ENCODE assay signal across 1 cellular context in the genomic region with DNA sequence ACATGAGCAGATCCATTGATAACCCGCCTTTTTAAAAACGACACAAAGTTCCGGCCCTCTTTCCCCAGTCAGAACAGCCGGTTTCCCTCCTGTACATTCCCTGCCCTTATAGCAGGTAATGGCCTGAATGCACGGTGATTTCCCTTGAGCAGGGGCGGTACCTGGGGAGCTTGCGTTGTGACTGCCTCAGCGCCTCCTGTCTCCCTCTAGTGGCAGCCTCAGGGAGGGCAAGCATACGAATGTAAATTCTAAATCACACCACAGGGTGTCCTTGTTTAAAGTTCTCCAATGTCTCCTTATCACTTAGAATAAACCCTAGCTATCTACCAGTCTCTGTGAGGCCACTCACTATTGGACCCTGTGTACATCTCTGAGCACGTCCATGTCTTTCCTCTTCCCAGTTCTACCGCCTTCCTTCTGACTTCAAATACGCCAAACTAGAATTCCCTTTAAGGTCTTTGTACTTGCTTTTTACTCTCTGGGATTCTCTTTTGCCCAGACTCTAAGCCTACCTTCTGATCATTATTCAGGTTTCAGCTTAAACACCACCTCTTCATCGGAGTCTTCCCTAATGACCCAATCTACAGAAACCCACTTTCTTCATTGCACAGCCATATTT.
TF ChIP-seq lines count a peak whose summit lies in the region.

No MANE protein-coding gene starts in this region.

TF ChIP-seq in H1, 55 proteins besides CTCF, POLR2A, EP300 and RAD21 (continued from another document):
- TF ChIP-seq ATF2 (IDR thresholded peaks at IDR 0.05; ENCODE audit: low read length) (no peak), SP4 (IDR thresholded peaks at IDR 0.05; ENCODE audit: low read length) (no peak), KDM1A (IDR thresholded peaks at IDR 0.05; ENCODE audit: borderline replicate concordance, low read length) (no peak), TEAD4 (IDR thresholded peaks at IDR 0.05; ENCODE audit: low read depth, low read length) (0 out of 2 replicates have a peak, but pooled peaks have one; percentile 45), JUND (IDR thresholded peaks at IDR 0.05; ENCODE audit: low read length) (no peak), ZNF274 (IDR thresholded peaks at IDR 0.05; ENCODE audit: borderline replicate concordance, extremely low read depth, low read length) (no peak), CREB1 (IDR thresholded peaks at IDR 0.05) (peak; percentile 65), CHD1 (IDR thresholded peaks at IDR 0.05; ENCODE audit: low read depth, low read length) (no peak)
- TF ChIP-seq, protein P1, sequence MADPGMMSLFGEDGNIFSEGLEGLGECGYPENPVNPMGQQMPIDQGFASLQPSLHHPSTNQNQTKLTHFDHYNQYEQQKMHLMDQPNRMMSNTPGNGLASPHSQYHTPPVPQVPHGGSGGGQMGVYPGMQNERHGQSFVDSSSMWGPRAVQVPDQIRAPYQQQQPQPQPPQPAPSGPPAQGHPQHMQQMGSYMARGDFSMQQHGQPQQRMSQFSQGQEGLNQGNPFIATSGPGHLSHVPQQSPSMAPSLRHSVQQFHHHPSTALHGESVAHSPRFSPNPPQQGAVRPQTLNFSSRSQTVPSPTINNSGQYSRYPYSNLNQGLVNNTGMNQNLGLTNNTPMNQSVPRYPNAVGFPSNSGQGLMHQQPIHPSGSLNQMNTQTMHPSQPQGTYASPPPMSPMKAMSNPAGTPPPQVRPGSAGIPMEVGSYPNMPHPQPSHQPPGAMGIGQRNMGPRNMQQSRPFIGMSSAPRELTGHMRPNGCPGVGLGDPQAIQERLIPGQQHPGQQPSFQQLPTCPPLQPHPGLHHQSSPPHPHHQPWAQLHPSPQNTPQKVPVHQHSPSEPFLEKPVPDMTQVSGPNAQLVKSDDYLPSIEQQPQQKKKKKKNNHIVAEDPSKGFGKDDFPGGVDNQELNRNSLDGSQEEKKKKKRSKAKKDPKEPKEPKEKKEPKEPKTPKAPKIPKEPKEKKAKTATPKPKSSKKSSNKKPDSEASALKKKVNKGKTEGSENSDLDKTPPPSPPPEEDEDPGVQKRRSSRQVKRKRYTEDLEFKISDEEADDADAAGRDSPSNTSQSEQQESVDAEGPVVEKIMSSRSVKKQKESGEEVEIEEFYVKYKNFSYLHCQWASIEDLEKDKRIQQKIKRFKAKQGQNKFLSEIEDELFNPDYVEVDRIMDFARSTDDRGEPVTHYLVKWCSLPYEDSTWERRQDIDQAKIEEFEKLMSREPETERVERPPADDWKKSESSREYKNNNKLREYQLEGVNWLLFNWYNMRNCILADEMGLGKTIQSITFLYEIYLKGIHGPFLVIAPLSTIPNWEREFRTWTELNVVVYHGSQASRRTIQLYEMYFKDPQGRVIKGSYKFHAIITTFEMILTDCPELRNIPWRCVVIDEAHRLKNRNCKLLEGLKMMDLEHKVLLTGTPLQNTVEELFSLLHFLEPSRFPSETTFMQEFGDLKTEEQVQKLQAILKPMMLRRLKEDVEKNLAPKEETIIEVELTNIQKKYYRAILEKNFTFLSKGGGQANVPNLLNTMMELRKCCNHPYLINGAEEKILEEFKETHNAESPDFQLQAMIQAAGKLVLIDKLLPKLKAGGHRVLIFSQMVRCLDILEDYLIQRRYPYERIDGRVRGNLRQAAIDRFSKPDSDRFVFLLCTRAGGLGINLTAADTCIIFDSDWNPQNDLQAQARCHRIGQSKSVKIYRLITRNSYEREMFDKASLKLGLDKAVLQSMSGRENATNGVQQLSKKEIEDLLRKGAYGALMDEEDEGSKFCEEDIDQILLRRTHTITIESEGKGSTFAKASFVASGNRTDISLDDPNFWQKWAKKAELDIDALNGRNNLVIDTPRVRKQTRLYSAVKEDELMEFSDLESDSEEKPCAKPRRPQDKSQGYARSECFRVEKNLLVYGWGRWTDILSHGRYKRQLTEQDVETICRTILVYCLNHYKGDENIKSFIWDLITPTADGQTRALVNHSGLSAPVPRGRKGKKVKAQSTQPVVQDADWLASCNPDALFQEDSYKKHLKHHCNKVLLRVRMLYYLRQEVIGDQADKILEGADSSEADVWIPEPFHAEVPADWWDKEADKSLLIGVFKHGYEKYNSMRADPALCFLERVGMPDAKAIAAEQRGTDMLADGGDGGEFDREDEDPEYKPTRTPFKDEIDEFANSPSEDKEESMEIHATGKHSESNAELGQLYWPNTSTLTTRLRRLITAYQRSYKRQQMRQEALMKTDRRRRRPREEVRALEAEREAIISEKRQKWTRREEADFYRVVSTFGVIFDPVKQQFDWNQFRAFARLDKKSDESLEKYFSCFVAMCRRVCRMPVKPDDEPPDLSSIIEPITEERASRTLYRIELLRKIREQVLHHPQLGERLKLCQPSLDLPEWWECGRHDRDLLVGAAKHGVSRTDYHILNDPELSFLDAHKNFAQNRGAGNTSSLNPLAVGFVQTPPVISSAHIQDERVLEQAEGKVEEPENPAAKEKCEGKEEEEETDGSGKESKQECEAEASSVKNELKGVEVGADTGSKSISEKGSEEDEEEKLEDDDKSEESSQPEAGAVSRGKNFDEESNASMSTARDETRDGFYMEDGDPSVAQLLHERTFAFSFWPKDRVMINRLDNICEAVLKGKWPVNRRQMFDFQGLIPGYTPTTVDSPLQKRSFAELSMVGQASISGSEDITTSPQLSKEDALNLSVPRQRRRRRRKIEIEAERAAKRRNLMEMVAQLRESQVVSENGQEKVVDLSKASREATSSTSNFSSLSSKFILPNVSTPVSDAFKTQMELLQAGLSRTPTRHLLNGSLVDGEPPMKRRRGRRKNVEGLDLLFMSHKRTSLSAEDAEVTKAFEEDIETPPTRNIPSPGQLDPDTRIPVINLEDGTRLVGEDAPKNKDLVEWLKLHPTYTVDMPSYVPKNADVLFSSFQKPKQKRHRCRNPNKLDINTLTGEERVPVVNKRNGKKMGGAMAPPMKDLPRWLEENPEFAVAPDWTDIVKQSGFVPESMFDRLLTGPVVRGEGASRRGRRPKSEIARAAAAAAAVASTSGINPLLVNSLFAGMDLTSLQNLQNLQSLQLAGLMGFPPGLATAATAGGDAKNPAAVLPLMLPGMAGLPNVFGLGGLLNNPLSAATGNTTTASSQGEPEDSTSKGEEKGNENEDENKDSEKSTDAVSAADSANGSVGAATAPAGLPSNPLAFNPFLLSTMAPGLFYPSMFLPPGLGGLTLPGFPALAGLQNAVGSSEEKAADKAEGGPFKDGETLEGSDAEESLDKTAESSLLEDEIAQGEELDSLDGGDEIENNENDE (IDR thresholded peaks at IDR 0.05; ENCODE audit: insufficient replicate concordance, low read length) = peak; percentile 73
